In the genomic region with DNA sequence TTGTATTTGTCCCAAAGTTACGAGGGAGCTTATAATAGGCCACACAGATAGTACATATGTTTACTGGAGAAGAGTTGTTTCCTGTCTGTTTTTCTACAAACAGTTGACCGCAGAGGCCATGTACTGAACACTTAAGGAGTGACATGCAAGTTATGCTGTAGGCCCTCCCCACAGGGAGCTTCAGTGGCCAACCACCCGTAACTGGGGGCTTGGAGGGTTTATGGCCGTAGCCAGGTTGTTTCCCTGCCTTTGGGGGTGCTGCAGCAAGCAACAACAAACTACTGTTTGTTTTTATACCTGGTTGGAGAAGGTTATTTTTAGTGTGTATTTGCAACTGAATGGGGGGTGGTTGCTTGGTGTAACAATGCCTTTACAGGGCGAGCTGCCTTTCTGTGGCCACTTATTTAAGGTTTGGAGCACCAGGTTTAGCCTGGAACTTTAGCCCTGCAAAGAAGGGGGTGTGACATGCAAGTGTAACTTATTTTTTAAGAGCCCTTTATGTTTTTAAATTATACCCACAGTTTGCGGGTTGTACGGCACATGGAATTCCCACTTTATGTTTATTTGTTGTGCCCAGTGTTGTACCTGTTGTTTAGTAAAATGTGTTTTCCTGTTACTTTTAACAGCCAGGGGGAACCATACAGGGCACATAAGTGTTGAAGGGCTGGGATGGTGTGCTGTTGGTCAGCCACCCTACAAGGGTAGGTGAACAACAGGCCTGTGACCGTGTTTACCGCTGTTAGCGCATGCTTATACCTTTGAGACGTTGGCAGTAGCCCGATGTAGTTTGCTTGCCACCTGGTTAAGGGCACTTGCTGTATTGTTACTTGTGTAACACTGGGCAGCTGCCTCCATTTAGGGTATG, we compare ENCODE assay signal across 36 cellular contexts.
"Had no signal": no experiment of that assay in that cellular context is flagged by ENCODE, and none has a peak within 500 bp of the region (broad histone marks: within the 10 kb centered on the region; RNA-seq: fewer than 3 reads in every experiment).

No MANE protein-coding gene starts in this region.

- H3K27me3 Mint-ChIP-seq: activated CD8-positive, alpha-beta memory T cell treated with anti-CD3 and anti-CD28 coated beads, Interleukin-2, amount 10 ng/mL, durations not matched to agents 7 days and 5 days; activated naive CD4-positive, alpha-beta T cell treated with anti-CD3 and anti-CD28 coated beads, Interleukin-2, amount 50 U/mL, for 24 hours; activated naive CD8-positive, alpha-beta T cell treated with anti-CD3 and anti-CD28 coated beads for 36 hours; activated naive CD8-positive, alpha-beta T cell treated with anti-CD3 and anti-CD28 coated beads, Interleukin-2, amount 50 U/mL, for 24 hours had no signal

- H3K9me3 Mint-ChIP-seq: activated CD4-positive, alpha-beta memory T cell treated with anti-CD3 and anti-CD28 coated beads for 36 hours; activated CD4-positive, alpha-beta T cell treated with anti-CD3 and anti-CD28 coated beads, Interleukin-2, amount 10 ng/mL, durations not matched to agents 24 days and 14 days; activated naive CD4-positive, alpha-beta T cell treated with anti-CD3 and anti-CD28 coated beads for 36 hours; activated naive CD4-positive, alpha-beta T cell treated with anti-CD3 and anti-CD28 coated beads, Interleukin-2, amount 50 U/mL, for 24 hours; activated naive CD8-positive, alpha-beta T cell treated with anti-CD3 and anti-CD28 coated beads for 36 hours; activated naive CD8-positive, alpha-beta T cell treated with anti-CD3 and anti-CD28 coated beads, Interleukin-2, amount 50 U/mL, for 24 hours; activated T-helper 1 cell treated with anti-CD3 and anti-CD28 coated beads, Interleukin-12 subunit alpha, Interleukin-12 subunit beta, Interleukin-2, Interleukin-4 antibody, amounts not matched to agents 30 ng/mL and 10 ng/mL and 1 ng/mL, durations not matched to agents 14 hours and 24 hours and 36 hours; activated T-helper 2 cell treated with anti-CD3 and anti-CD28 coated beads, Interferon-gamma antibody, Interleukin-2, Interleukin-4, amounts not matched to agents 10 μg/mL and 5 μg/mL and 100 μg/mL, durations not matched to agents 14 hours and 24 hours and 36 hours; T-helper 1 cell treated with Interleukin-12 subunit alpha and Interleukin-12 subunit beta and Interleukin-4 antibody, amounts not matched to agents 30 μg/mL and 1 μg/mL, for 36 hours had no signal

- H3K4me3 Mint-ChIP-seq: activated CD4-positive, alpha-beta memory T cell treated with anti-CD3 and anti-CD28 coated beads for 36 hours; activated CD4-positive, alpha-beta T cell treated with anti-CD3 and anti-CD28 coated beads for 36 hours; activated CD4-positive, alpha-beta T cell treated with anti-CD3 and anti-CD28 coated beads, Interleukin-2, amount 10 ng/mL, durations not matched to agents 24 days and 14 days; activated CD8-positive, alpha-beta memory T cell treated with anti-CD3 and anti-CD28 coated beads, Interleukin-2, amount 10 ng/mL, durations not matched to agents 7 days and 5 days; activated CD8-positive, alpha-beta T cell treated with anti-CD3 and anti-CD28 coated beads, Interleukin-2, amount 10 ng/mL, durations not matched to agents 7 days and 5 days; activated naive CD4-positive, alpha-beta T cell treated with anti-CD3 and anti-CD28 coated beads for 36 hours; activated naive CD4-positive, alpha-beta T cell treated with anti-CD3 and anti-CD28 coated beads, Interleukin-2, amount 50 U/mL, for 24 hours; activated naive CD8-positive, alpha-beta T cell treated with anti-CD3 and anti-CD28 coated beads for 36 hours; activated naive CD8-positive, alpha-beta T cell treated with anti-CD3 and anti-CD28 coated beads, Interleukin-2, amount 50 U/mL, for 24 hours; activated T-helper 1 cell treated with anti-CD3 and anti-CD28 coated beads, Interleukin-12 subunit alpha, Interleukin-12 subunit beta, Interleukin-2, Interleukin-4 antibody, amounts not matched to agents 30 ng/mL and 10 ng/mL and 1 ng/mL, durations not matched to agents 14 hours and 24 hours and 36 hours; T-helper 1 cell treated with Interleukin-12 subunit alpha and Interleukin-12 subunit beta and Interleukin-4 antibody, amounts not matched to agents 30 μg/mL and 1 μg/mL, for 36 hours had no signal

- H3K9me3 ChIP-seq: adrenal gland, body of pancreas, esophagus squamous epithelium, gastroesophageal sphincter, heart right ventricle had no signal

- H3K4me1 Mint-ChIP-seq: activated CD4-positive, alpha-beta T cell treated with anti-CD3 and anti-CD28 coated beads for 36 hours; activated CD4-positive, alpha-beta T cell treated with anti-CD3 and anti-CD28 coated beads, Interleukin-2, amount 10 ng/mL, durations not matched to agents 24 days and 14 days; activated CD8-positive, alpha-beta memory T cell treated with anti-CD3 and anti-CD28 coated beads, Interleukin-2, amount 10 ng/mL, durations not matched to agents 7 days and 5 days; activated naive CD4-positive, alpha-beta T cell treated with anti-CD3 and anti-CD28 coated beads, Interleukin-2, amount 50 U/mL, for 24 hours; activated naive CD8-positive, alpha-beta T cell treated with anti-CD3 and anti-CD28 coated beads for 36 hours; activated naive CD8-positive, alpha-beta T cell treated with anti-CD3 and anti-CD28 coated beads, Interleukin-2, amount 50 U/mL, for 24 hours had no signal

- FAIRE-seq: colon, endometrium, endothelial cell of umbilical vein had no signal

- H3K27me3 ChIP-seq: adrenal gland, body of pancreas, esophagus squamous epithelium, gastroesophageal sphincter, heart right ventricle had no signal

- H3K27ac ChIP-seq: adrenal gland, body of pancreas, epithelial cell of prostate, esophagus squamous epithelium, gastroesophageal sphincter, heart right ventricle, WERI-Rb-1 had no signal

- ATAC-seq: activated CD4-positive, alpha-beta T cell treated with anti-CD3 and anti-CD28 coated beads for 36 hours; activated CD8-positive, alpha-beta memory T cell treated with anti-CD3 and anti-CD28 coated beads, Interleukin-2, amount 10 ng/mL, durations not matched to agents 7 days and 5 days; activated CD8-positive, alpha-beta T cell treated with anti-CD3 and anti-CD28 coated beads, Interleukin-2, amount 10 ng/mL, durations not matched to agents 7 days and 5 days; activated naive CD8-positive, alpha-beta T cell treated with anti-CD3 and anti-CD28 coated beads, Interleukin-2, amount 50 U/mL, for 24 hours; body of pancreas; gastroesophageal sphincter; heart right ventricle had no signal

- H3K27ac Mint-ChIP-seq: activated CD4-positive, alpha-beta memory T cell treated with anti-CD3 and anti-CD28 coated beads for 36 hours; activated CD4-positive, alpha-beta T cell treated with anti-CD3 and anti-CD28 coated beads for 36 hours; activated CD4-positive, alpha-beta T cell treated with anti-CD3 and anti-CD28 coated beads, Interleukin-2, amount 10 ng/mL, durations not matched to agents 24 days and 14 days; activated CD8-positive, alpha-beta memory T cell treated with anti-CD3 and anti-CD28 coated beads, Interleukin-2, amount 10 ng/mL, durations not matched to agents 7 days and 5 days; activated CD8-positive, alpha-beta T cell treated with anti-CD3 and anti-CD28 coated beads, Interleukin-2, amount 10 ng/mL, durations not matched to agents 7 days and 5 days; activated naive CD4-positive, alpha-beta T cell treated with anti-CD3 and anti-CD28 coated beads for 36 hours; activated naive CD4-positive, alpha-beta T cell treated with anti-CD3 and anti-CD28 coated beads, Interleukin-2, amount 50 U/mL, for 24 hours; activated naive CD8-positive, alpha-beta T cell treated with anti-CD3 and anti-CD28 coated beads for 36 hours; activated naive CD8-positive, alpha-beta T cell treated with anti-CD3 and anti-CD28 coated beads, Interleukin-2, amount 50 U/mL, for 24 hours; activated T-helper 1 cell treated with anti-CD3 and anti-CD28 coated beads, Interleukin-12 subunit alpha, Interleukin-12 subunit beta, Interleukin-2, Interleukin-4 antibody, amounts not matched to agents 30 ng/mL and 10 ng/mL and 1 ng/mL, durations not matched to agents 14 hours and 24 hours and 36 hours; activated T-helper 2 cell treated with anti-CD3 and anti-CD28 coated beads, Interferon-gamma antibody, Interleukin-2, Interleukin-4, amounts not matched to agents 10 μg/mL and 5 μg/mL and 100 μg/mL, durations not matched to agents 14 hours and 24 hours and 36 hours; T-helper 1 cell treated with Interleukin-12 subunit alpha and Interleukin-12 subunit beta and Interleukin-4 antibody, amounts not matched to agents 30 μg/mL and 1 μg/mL, for 36 hours had no signal

- H3K36me3 ChIP-seq: adrenal gland, esophagus squamous epithelium, gastroesophageal sphincter, heart right ventricle, WERI-Rb-1 had no signal

- H3K4me3 ChIP-seq: adrenal gland, body of pancreas, esophagus squamous epithelium, gastroesophageal sphincter, heart right ventricle had no signal

- DNase-seq: activated CD4-positive, alpha-beta memory T cell treated with anti-CD3 and anti-CD28 coated beads for 36 hours; activated CD4-positive, alpha-beta T cell treated with anti-CD3 and anti-CD28 coated beads for 36 hours; activated CD4-positive, alpha-beta T cell treated with anti-CD3 and anti-CD28 coated beads, Interleukin-2, amount 10 ng/mL, durations not matched to agents 24 days and 14 days; activated CD4-positive, CD25-positive, alpha-beta regulatory T cell; activated CD4-positive, CD25-positive, alpha-beta regulatory T cell treated with anti-CD3 and anti-CD28 coated beads, Interleukin-2, amount 50 U/mL, for 72 hours; activated CD8-positive, alpha-beta memory T cell treated with anti-CD3 and anti-CD28 coated beads, Interleukin-2, amount 10 ng/mL, durations not matched to agents 7 days and 5 days; activated CD8-positive, alpha-beta memory T cell treated with anti-CD3 and anti-CD28 coated beads, Interleukin-2, amount 50 U/mL, for 4 hours; activated CD8-positive, alpha-beta T cell treated with anti-CD3 and anti-CD28 coated beads, Interleukin-2, amount 10 ng/mL, durations not matched to agents 7 days and 5 days; activated effector memory CD4-positive, alpha-beta T cell treated with anti-CD3 and anti-CD28 coated beads, Interleukin-2, amount 50 U/mL, for 16 hours; activated naive CD4-positive, alpha-beta T cell treated with anti-CD3 and anti-CD28 coated beads for 36 hours; activated naive CD8-positive, alpha-beta T cell treated with anti-CD3 and anti-CD28 coated beads for 36 hours; activated naive CD8-positive, alpha-beta T cell treated with anti-CD3 and anti-CD28 coated beads, Interleukin-2, amount 50 U/mL, for 24 hours; activated T-cell treated with anti-CD3 and anti-CD28 coated beads, Interleukin-2, amount 50 U/mL, for 1 hour; activated T-cell treated with anti-CD3 and anti-CD28 coated beads, Interleukin-2, amount 50 U/mL, for 48 hours; adrenal gland; amygdala; aorta; body of pancreas; caudate nucleus; cortex of kidney; dermis blood vessel endothelial cell; effector CD8-positive, alpha-beta T cell; esophagus squamous epithelium; foreskin melanocyte; heart right ventricle; T-helper 9 cell; WERI-Rb-1 had no signal

- H3K36me3 Mint-ChIP-seq: activated CD4-positive, alpha-beta memory T cell treated with anti-CD3 and anti-CD28 coated beads for 36 hours; activated CD8-positive, alpha-beta memory T cell treated with anti-CD3 and anti-CD28 coated beads, Interleukin-2, amount 10 ng/mL, durations not matched to agents 7 days and 5 days; activated naive CD4-positive, alpha-beta T cell treated with anti-CD3 and anti-CD28 coated beads, Interleukin-2, amount 50 U/mL, for 24 hours; activated naive CD8-positive, alpha-beta T cell treated with anti-CD3 and anti-CD28 coated beads for 36 hours had no signal

- H3K4me1 ChIP-seq: adrenal gland, body of pancreas, esophagus squamous epithelium, gastroesophageal sphincter, heart right ventricle had no signal
